In genomic region chr3:146072061-146072460, GRCh38 we compare ENCODE assay signal across 31 cellular contexts.
DNase-seq lines count a peak whose midpoint lies in the region; ATAC-seq and TF ChIP-seq lines count a peak whose summit lies in the region.
"Had no signal": no experiment of that assay in that cellular context is flagged by ENCODE, and none has a peak within 500 bp of the region (broad histone marks: within the 10 kb centered on the region; RNA-seq: fewer than 3 reads in every experiment).

No MANE protein-coding gene starts in this region.

- H3K27ac ChIP-seq in gastroesophageal sphincter, result peak overlapping the region in 3 of 4 donors; percentile 18 to 33 (median 27)
- peak overlapping the region in 1 of 3 donors; percentile 38 for H3K27ac ChIP-seq in right lobe of liver
- H3K27ac ChIP-seq in thoracic aorta, result peak overlapping the region; percentile 27 to 38
- no peak overlapping the region for H3K27ac ChIP-seq in testis
- H3K27ac ChIP-seq: parathyroid adenoma, stomach had no signal

- H3K9me3 ChIP-seq in gastroesophageal sphincter (no peaks in the 10 kb centered on the region), right lobe of liver (no peaks in the 10 kb centered on the region), thoracic aorta (no peaks in the 10 kb centered on the region), testis (no peaks in the 10 kb centered on the region)
- H3K9me3 ChIP-seq: stomach had no signal

- peaks cover 19% of the 10 kb centered on the region for H3K4me1 Mint-ChIP-seq in WTC11
- H3K4me1 Mint-ChIP-seq: activated B cell treated with CpG ODN at 0.5 μM for 24 hours had no signal

- WGBS in gastroesophageal sphincter (ENCODE audit: low coverage in 1 of 2), 2 donors, result 0 to 56% methylated on average over 1 to 3 of the region's 3 CpGs
- WGBS in right lobe of liver (ENCODE audit: insufficient coverage, low coverage, low lambda C conversion rate, missing lambda C conversion rate), result 21% methylated on average over 3 of the region's 3 CpGs
- 64 to 68% methylated on average over 3 of the region's 3 CpGs for WGBS in testis, 2 donors

- DNase-seq in WTC11 (ENCODE audit: low spot score) (no peak), right lobe of liver (no peak), thoracic aorta (ENCODE audit: low spot score) (no peak), NCI-H1092 (lab: John Stamatoyannopoulos, UW) (no peak), testis (no peak), GM19238 (ENCODE audit: insufficient read length, low spot score) (no peak)
- DNase-seq: activated B cell treated with CpG ODN at 0.5 μM for 24 hours; activated CD4-positive, alpha-beta T cell treated with anti-CD3 and anti-CD28 coated beads, Interleukin-2, amount 50 U/mL, for 1 hour; activated effector memory CD4-positive, alpha-beta T cell treated with anti-CD3 and anti-CD28 coated beads, Interleukin-2, amount 50 U/mL, for 16 hours; activated T-cell treated with anti-CD3 and anti-CD28 coated beads, Interleukin-2, amount 50 U/mL, for 1 hour; aorta; C1 segment of cervical spinal cord; central memory CD4-positive, alpha-beta T cell; DMS153; effector memory CD8-positive, alpha-beta T cell; H9; heart left ventricle; kidney; NCI-H1092 treated with DMSO at 0.1 percent for 48 hours; NCI-H1694 treated with DMSO at 0.1 percent for 48 hours; NCI-H446 treated with DMSO at 0.1 percent for 48 hours; NCI-H82; retina; RPMI8226; stimulated activated CD4-positive, alpha-beta T cell treated with anti-CD3 and anti-CD28 coated beads, Interleukin-2, amount 100 ng/mL, for 24 hours; stimulated activated CD8-positive, alpha-beta memory T cell treated with anti-CD3 and anti-CD28 coated beads, Interleukin-4, amount 100 ng/mL, for 48 hours; stomach had no signal

- H3K9me3 Mint-ChIP-seq in WTC11, result peaks cover 7% of the 10 kb centered on the region
- H3K9me3 Mint-ChIP-seq: activated B cell treated with CpG ODN at 0.5 μM for 24 hours; effector memory CD8-positive, alpha-beta T cell; H9; type B pancreatic cell had no signal

- H3K27me3 Mint-ChIP-seq in WTC11 (ENCODE audit: low read depth), result no peaks in the 10 kb centered on the region
- H3K27me3 Mint-ChIP-seq: activated B cell treated with CpG ODN at 0.5 μM for 24 hours; activated naive CD8-positive, alpha-beta T cell; effector memory CD8-positive, alpha-beta T cell; type B pancreatic cell had no signal

- no peak for TF ChIP-seq POLR2A in gastroesophageal sphincter (IDR thresholded peaks at IDR 0.05)
- no peak for TF ChIP-seq POLR2A in right lobe of liver (IDR thresholded peaks at IDR 0.05)
- no peak for TF ChIP-seq POLR2A in testis (IDR thresholded peaks at IDR 0.05)

- peak overlapping the region; percentile 38 for H3K27ac Mint-ChIP-seq in WTC11
- H3K27ac Mint-ChIP-seq: activated B cell treated with CpG ODN at 0.5 μM for 24 hours; activated naive CD8-positive, alpha-beta T cell; effector memory CD8-positive, alpha-beta T cell; type B pancreatic cell had no signal

- no peak for TF ChIP-seq EP300 in gastroesophageal sphincter (IDR thresholded peaks at IDR 0.05)

- POLR2A ChIA-PET in WTC11 (lab: Charles Lee), result no interaction called here

- H3K36me3 ChIP-seq in gastroesophageal sphincter, result peaks cover 0 to 25% of the 10 kb centered on the region in 2 donors
- no peaks in the 10 kb centered on the region for H3K36me3 ChIP-seq in right lobe of liver
- peaks cover 6% of the 10 kb centered on the region for H3K36me3 ChIP-seq in thoracic aorta
- H3K36me3 ChIP-seq in testis (ENCODE audit: low read depth, missing control alignments), result no peaks in the 10 kb centered on the region

- H3K4me1 ChIP-seq in gastroesophageal sphincter, result peaks cover 0 to 27% (median 3%) of the 10 kb centered on the region in 3 donors
- H3K4me1 ChIP-seq in right lobe of liver, result no peaks in the 10 kb centered on the region
- peaks cover 9 to 15% of the 10 kb centered on the region in 2 donors for H3K4me1 ChIP-seq in thoracic aorta (ENCODE audit: control insufficient read depth in 1 of 2, low read depth in 2 of 2)
- H3K4me1 ChIP-seq in testis, result no peaks in the 10 kb centered on the region
- H3K4me1 ChIP-seq: parathyroid adenoma, stomach had no signal

- peaks cover 18% of the 10 kb centered on the region for H3K36me3 Mint-ChIP-seq in WTC11
- H3K36me3 Mint-ChIP-seq: activated naive CD8-positive, alpha-beta T cell had no signal

- no peak for ATAC-seq in WTC11
- peak; percentile 54 for ATAC-seq in gastroesophageal sphincter
- peak; percentile 41 to 75 (median 48) for ATAC-seq in right lobe of liver
- no peak for ATAC-seq in thoracic aorta (ENCODE audit: insufficient number of reproducible peaks, low FRiP score, low read depth)
- ATAC-seq: effector memory CD8-positive, alpha-beta T cell had no signal

- CTCF ChIA-PET in WTC11 (lab: Charles Lee), result interaction anchor here (1.0 kb wide), 1 partner anchor 255 kb away, joined by 3 read pairs; no protein-coding TSS in a partner anchor

- intact Hi-C loops in right lobe of liver (cut with DNase I) (no loop called here), testis (cut with DNase I; ENCODE audit: low total_unique reads) (no loop called here)

- H3K4me3 ChIP-seq in gastroesophageal sphincter (no peak overlapping the region), right lobe of liver (no peak overlapping the region), thoracic aorta (no peak overlapping the region), testis (no peak overlapping the region)
- H3K4me3 ChIP-seq: heart left ventricle, stomach had no signal

- H3K27me3 ChIP-seq in gastroesophageal sphincter (no peaks in the 10 kb centered on the region), right lobe of liver (no peaks in the 10 kb centered on the region), thoracic aorta (replicated peaks; ENCODE audit: insufficient read depth) (no peaks in the 10 kb centered on the region), testis (no peaks in the 10 kb centered on the region)
- H3K27me3 ChIP-seq: heart left ventricle, stomach had no signal

- TF ChIP-seq CTCF in WTC11 (IDR thresholded peaks at IDR 0.05), result no peak
- TF ChIP-seq CTCF in gastroesophageal sphincter (IDR thresholded peaks at IDR 0.05), result no peak
- TF ChIP-seq CTCF in right lobe of liver (IDR thresholded peaks at IDR 0.05), result no peak
- no peak for TF ChIP-seq CTCF in thoracic aorta (IDR thresholded peaks at IDR 0.05)
- no peak for TF ChIP-seq CTCF in testis (IDR thresholded peaks at IDR 0.05)

- no peak overlapping the region for H3K4me3 Mint-ChIP-seq in WTC11
- H3K4me3 Mint-ChIP-seq: activated B cell treated with CpG ODN at 0.5 μM for 24 hours; activated naive CD8-positive, alpha-beta T cell; effector memory CD8-positive, alpha-beta T cell; H9; type B pancreatic cell had no signal

TF ChIP-seq in WTC11, 78 proteins besides CTCF, POLR2A, EP300 and RAD21 (continues in another document):
- TF ChIP-seq ATF1 (CRISPR knock-in tag; IDR thresholded peaks at IDR 0.05), result no peak
- TF ChIP-seq E2F4 (CRISPR knock-in tag; IDR thresholded peaks at IDR 0.05; ENCODE audit: borderline replicate concordance, low read depth), result no peak
- no peak for TF ChIP-seq MLX (CRISPR knock-in tag; IDR thresholded peaks at IDR 0.05)
- no peak for TF ChIP-seq NR1H2 (CRISPR knock-in tag; IDR thresholded peaks at IDR 0.05)
- TF ChIP-seq E2F1 (CRISPR knock-in tag; IDR thresholded peaks at IDR 0.05), result no peak
- no peak for TF ChIP-seq HMGA2 (CRISPR knock-in tag; IDR thresholded peaks at IDR 0.05)
- TF ChIP-seq IRF1 (CRISPR knock-in tag; IDR thresholded peaks at IDR 0.05), result no peak
- no peak for TF ChIP-seq ZBTB43 (CRISPR knock-in tag; IDR thresholded peaks at IDR 0.05)
- TF ChIP-seq ATF3 (CRISPR knock-in tag; conservative IDR thresholded peaks at IDR 0.05), result no peak

Comparison
In these comparisons a context has a peak if more than half of its experiments do, and no peak if none do; other contexts are left out.
1. ATAC-seq: peak in gastroesophageal sphincter (single experiment) and right lobe of liver (4 of 4); none in WTC11 (single experiment) and thoracic aorta (single experiment).
2. H3K27ac ChIP-seq: peak in gastroesophageal sphincter (3 of 4) and thoracic aorta (2 of 2); none in testis (0 of 2).